27 cellular contexts compared by ENCODE assay signal in genomic region chr11:119763071-119763715, GRCh38.
"Had no signal": no experiment of that assay in that cellular context is flagged by ENCODE, and none has a peak within 500 bp of the region (broad histone marks: within the 10 kb centered on the region; RNA-seq: fewer than 3 reads in every experiment).

No MANE protein-coding gene starts in this region.

- H3K27ac Mint-ChIP-seq: activated CD8-positive, alpha-beta memory T cell treated with anti-CD3 and anti-CD28 coated beads, Interleukin-2, amount 10 ng/mL, durations not matched to agents 7 days and 5 days; activated naive CD8-positive, alpha-beta T cell treated with anti-CD3 and anti-CD28 coated beads for 36 hours; activated T-cell treated with anti-CD3 and anti-CD28 coated beads, Interleukin-2, amount 50 U/mL, for 24 hours; activated T-helper 1 cell treated with anti-CD3 and anti-CD28 coated beads, Interleukin-12 subunit alpha, Interleukin-12 subunit beta, Interleukin-2, Interleukin-4 antibody, amounts not matched to agents 30 ng/mL and 10 ng/mL and 1 ng/mL, durations not matched to agents 14 hours and 24 hours and 36 hours; T-helper 1 cell treated with Interleukin-12 subunit alpha and Interleukin-12 subunit beta and Interleukin-4 antibody, amounts not matched to agents 30 μg/mL and 1 μg/mL, for 36 hours had no signal

- DNase-seq: activated CD4-positive, alpha-beta T cell treated with anti-CD3 and anti-CD28 coated beads for 48 hours; activated CD4-positive, alpha-beta T cell treated with anti-CD3 and anti-CD28 coated beads, Interleukin-2, amount 50 U/mL, for 4 hours; activated CD4-positive, CD25-positive, alpha-beta regulatory T cell treated with anti-CD3 and anti-CD28 coated beads, Interleukin-2, amount 50 U/mL, for 72 hours; activated CD8-positive, alpha-beta memory T cell treated with anti-CD3 and anti-CD28 coated beads, Interleukin-2, amount 10 ng/mL, durations not matched to agents 7 days and 5 days; activated effector memory CD4-positive, alpha-beta T cell treated with Interleukin-2 at 50 U/mL for 16 hours; activated naive CD4-positive, alpha-beta T cell treated with Interleukin-2 at 50 U/mL for 16 hours; activated naive CD8-positive, alpha-beta T cell treated with anti-CD3 and anti-CD28 coated beads for 36 hours; activated T-cell treated with anti-CD3 and anti-CD28 coated beads, Interleukin-2, amount 50 U/mL, for 24 hours; aorta; NCI-H1092; NCI-H1436 treated with DMSO at 0.1 percent for 48 hours; NCI-H2081; NCI-H510A treated with DMSO at 0.1 percent for 48 hours; NCI-H69; NK-92 treated with Interleukin-12 subunit alpha and Interleukin-12 subunit beta, amount 100 ng/mL, for 24 hours; OCI-M1; Right ventricle myocardium superior; SW 1271 had no signal

- ATAC-seq: activated CD8-positive, alpha-beta memory T cell treated with anti-CD3 and anti-CD28 coated beads, Interleukin-2, amount 10 ng/mL, durations not matched to agents 7 days and 5 days; Panc1; SK-N-SH treated with all-trans-retinoic acid at 6 μM for 48 hours had no signal

- H3K27ac ChIP-seq: cardiac muscle cell, KMS-11, RWPE1, SJSA1 had no signal

- H3K9me3 Mint-ChIP-seq: activated T-helper 1 cell treated with anti-CD3 and anti-CD28 coated beads, Interleukin-12 subunit alpha, Interleukin-12 subunit beta, Interleukin-2, Interleukin-4 antibody, amounts not matched to agents 30 ng/mL and 10 ng/mL and 1 ng/mL, durations not matched to agents 14 hours and 24 hours and 36 hours had no signal

- H3K4me3 Mint-ChIP-seq: activated CD8-positive, alpha-beta memory T cell treated with anti-CD3 and anti-CD28 coated beads, Interleukin-2, amount 10 ng/mL, durations not matched to agents 7 days and 5 days; activated naive CD8-positive, alpha-beta T cell treated with anti-CD3 and anti-CD28 coated beads for 36 hours; activated T-cell treated with anti-CD3 and anti-CD28 coated beads, Interleukin-2, amount 50 U/mL, for 24 hours; activated T-helper 1 cell treated with anti-CD3 and anti-CD28 coated beads, Interleukin-12 subunit alpha, Interleukin-12 subunit beta, Interleukin-2, Interleukin-4 antibody, amounts not matched to agents 30 ng/mL and 10 ng/mL and 1 ng/mL, durations not matched to agents 14 hours and 24 hours and 36 hours; brain; T-helper 1 cell treated with Interleukin-12 subunit alpha and Interleukin-12 subunit beta and Interleukin-4 antibody, amounts not matched to agents 30 μg/mL and 1 μg/mL, for 36 hours had no signal

- H3K9me3 ChIP-seq: SJSA1 had no signal

- H3K36me3 Mint-ChIP-seq: activated CD8-positive, alpha-beta memory T cell treated with anti-CD3 and anti-CD28 coated beads, Interleukin-2, amount 10 ng/mL, durations not matched to agents 7 days and 5 days; activated naive CD8-positive, alpha-beta T cell treated with anti-CD3 and anti-CD28 coated beads for 36 hours; brain had no signal

- H3K36me3 ChIP-seq: cardiac muscle cell, SJSA1 had no signal

- H3K4me2 ChIP-seq: KMS-11 had no signal

- H3K4me3 ChIP-seq: cardiac muscle cell, SJSA1 had no signal

- H3K9ac ChIP-seq: KMS-11 had no signal

- H3K27me3 ChIP-seq: cardiac muscle cell, SJSA1 had no signal

- H3K4me1 Mint-ChIP-seq: activated CD8-positive, alpha-beta memory T cell treated with anti-CD3 and anti-CD28 coated beads, Interleukin-2, amount 10 ng/mL, durations not matched to agents 7 days and 5 days had no signal
